In the genomic region with DNA sequence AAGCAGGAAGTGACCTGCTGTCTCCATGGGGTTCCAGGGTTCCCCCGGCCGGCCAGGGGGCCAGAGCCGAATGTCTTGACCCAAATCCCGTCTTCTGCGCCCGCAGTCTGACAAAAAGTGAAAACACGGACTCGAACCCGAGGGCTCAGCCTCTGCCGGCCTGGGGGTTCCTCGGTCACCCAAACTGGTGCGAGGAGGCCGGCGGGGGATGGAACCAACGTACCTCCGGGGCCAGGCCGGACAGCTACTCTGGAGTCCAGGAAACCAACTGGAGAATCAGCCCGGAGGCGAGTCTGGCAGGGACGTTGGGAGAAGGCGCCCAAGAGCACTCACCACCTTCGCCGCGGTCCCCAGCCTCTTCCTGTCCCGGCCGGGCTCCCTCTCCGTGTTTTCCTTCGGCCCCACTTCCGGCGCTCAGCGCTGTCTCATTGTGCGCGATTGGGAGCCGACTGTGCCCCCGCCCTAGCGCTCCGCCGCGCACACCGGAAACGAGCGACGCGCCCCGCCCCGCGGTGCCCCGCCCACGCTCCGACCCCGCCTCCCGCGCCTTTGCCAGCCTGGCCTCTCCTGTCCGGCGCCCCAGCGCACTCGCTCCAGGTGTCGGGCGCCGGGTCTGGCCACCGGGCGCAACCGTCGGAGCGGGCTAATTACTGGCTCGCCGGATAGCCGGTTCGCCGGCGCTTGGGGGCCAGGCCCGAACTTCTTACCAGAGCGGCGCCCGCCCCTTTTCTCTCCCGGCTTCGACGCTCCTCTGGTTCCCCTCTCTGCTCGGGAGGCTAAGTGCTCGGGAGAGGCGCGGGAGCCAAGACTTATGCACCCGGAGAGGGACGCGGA, we compare ENCODE assay signal across 1 cellular context.
TF ChIP-seq lines count a peak whose summit lies in the region.

A gene with protein sequence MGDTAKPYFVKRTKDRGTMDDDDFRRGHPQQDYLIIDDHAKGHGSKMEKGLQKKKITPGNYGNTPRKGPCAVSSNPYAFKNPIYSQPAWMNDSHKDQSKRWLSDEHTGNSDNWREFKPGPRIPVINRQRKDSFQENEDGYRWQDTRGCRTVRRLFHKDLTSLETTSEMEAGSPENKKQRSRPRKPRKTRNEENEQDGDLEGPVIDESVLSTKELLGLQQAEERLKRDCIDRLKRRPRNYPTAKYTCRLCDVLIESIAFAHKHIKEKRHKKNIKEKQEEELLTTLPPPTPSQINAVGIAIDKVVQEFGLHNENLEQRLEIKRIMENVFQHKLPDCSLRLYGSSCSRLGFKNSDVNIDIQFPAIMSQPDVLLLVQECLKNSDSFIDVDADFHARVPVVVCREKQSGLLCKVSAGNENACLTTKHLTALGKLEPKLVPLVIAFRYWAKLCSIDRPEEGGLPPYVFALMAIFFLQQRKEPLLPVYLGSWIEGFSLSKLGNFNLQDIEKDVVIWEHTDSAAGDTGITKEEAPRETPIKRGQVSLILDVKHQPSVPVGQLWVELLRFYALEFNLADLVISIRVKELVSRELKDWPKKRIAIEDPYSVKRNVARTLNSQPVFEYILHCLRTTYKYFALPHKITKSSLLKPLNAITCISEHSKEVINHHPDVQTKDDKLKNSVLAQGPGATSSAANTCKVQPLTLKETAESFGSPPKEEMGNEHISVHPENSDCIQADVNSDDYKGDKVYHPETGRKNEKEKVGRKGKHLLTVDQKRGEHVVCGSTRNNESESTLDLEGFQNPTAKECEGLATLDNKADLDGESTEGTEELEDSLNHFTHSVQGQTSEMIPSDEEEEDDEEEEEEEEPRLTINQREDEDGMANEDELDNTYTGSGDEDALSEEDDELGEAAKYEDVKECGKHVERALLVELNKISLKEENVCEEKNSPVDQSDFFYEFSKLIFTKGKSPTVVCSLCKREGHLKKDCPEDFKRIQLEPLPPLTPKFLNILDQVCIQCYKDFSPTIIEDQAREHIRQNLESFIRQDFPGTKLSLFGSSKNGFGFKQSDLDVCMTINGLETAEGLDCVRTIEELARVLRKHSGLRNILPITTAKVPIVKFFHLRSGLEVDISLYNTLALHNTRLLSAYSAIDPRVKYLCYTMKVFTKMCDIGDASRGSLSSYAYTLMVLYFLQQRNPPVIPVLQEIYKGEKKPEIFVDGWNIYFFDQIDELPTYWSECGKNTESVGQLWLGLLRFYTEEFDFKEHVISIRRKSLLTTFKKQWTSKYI (N-terminal part only) (minus strand): TSS at position 363 of the 834 bp plus-strand sequence. CDS start 1,211 bp downstream, outside the sequence.

TF ChIP-seq in H1, 55 proteins besides CTCF, POLR2A, EP300 and RAD21 (continued from another document):
- TF ChIP-seq, protein P1, sequence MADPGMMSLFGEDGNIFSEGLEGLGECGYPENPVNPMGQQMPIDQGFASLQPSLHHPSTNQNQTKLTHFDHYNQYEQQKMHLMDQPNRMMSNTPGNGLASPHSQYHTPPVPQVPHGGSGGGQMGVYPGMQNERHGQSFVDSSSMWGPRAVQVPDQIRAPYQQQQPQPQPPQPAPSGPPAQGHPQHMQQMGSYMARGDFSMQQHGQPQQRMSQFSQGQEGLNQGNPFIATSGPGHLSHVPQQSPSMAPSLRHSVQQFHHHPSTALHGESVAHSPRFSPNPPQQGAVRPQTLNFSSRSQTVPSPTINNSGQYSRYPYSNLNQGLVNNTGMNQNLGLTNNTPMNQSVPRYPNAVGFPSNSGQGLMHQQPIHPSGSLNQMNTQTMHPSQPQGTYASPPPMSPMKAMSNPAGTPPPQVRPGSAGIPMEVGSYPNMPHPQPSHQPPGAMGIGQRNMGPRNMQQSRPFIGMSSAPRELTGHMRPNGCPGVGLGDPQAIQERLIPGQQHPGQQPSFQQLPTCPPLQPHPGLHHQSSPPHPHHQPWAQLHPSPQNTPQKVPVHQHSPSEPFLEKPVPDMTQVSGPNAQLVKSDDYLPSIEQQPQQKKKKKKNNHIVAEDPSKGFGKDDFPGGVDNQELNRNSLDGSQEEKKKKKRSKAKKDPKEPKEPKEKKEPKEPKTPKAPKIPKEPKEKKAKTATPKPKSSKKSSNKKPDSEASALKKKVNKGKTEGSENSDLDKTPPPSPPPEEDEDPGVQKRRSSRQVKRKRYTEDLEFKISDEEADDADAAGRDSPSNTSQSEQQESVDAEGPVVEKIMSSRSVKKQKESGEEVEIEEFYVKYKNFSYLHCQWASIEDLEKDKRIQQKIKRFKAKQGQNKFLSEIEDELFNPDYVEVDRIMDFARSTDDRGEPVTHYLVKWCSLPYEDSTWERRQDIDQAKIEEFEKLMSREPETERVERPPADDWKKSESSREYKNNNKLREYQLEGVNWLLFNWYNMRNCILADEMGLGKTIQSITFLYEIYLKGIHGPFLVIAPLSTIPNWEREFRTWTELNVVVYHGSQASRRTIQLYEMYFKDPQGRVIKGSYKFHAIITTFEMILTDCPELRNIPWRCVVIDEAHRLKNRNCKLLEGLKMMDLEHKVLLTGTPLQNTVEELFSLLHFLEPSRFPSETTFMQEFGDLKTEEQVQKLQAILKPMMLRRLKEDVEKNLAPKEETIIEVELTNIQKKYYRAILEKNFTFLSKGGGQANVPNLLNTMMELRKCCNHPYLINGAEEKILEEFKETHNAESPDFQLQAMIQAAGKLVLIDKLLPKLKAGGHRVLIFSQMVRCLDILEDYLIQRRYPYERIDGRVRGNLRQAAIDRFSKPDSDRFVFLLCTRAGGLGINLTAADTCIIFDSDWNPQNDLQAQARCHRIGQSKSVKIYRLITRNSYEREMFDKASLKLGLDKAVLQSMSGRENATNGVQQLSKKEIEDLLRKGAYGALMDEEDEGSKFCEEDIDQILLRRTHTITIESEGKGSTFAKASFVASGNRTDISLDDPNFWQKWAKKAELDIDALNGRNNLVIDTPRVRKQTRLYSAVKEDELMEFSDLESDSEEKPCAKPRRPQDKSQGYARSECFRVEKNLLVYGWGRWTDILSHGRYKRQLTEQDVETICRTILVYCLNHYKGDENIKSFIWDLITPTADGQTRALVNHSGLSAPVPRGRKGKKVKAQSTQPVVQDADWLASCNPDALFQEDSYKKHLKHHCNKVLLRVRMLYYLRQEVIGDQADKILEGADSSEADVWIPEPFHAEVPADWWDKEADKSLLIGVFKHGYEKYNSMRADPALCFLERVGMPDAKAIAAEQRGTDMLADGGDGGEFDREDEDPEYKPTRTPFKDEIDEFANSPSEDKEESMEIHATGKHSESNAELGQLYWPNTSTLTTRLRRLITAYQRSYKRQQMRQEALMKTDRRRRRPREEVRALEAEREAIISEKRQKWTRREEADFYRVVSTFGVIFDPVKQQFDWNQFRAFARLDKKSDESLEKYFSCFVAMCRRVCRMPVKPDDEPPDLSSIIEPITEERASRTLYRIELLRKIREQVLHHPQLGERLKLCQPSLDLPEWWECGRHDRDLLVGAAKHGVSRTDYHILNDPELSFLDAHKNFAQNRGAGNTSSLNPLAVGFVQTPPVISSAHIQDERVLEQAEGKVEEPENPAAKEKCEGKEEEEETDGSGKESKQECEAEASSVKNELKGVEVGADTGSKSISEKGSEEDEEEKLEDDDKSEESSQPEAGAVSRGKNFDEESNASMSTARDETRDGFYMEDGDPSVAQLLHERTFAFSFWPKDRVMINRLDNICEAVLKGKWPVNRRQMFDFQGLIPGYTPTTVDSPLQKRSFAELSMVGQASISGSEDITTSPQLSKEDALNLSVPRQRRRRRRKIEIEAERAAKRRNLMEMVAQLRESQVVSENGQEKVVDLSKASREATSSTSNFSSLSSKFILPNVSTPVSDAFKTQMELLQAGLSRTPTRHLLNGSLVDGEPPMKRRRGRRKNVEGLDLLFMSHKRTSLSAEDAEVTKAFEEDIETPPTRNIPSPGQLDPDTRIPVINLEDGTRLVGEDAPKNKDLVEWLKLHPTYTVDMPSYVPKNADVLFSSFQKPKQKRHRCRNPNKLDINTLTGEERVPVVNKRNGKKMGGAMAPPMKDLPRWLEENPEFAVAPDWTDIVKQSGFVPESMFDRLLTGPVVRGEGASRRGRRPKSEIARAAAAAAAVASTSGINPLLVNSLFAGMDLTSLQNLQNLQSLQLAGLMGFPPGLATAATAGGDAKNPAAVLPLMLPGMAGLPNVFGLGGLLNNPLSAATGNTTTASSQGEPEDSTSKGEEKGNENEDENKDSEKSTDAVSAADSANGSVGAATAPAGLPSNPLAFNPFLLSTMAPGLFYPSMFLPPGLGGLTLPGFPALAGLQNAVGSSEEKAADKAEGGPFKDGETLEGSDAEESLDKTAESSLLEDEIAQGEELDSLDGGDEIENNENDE (IDR thresholded peaks at IDR 0.05; ENCODE audit: insufficient replicate concordance, low read length) = no peak
- peak; percentile 32; the same call in 1 of the 2 replicates for TF ChIP-seq MAFK (IDR thresholded peaks at IDR 0.05; ENCODE audit: low read depth, low read length)
- peak; percentile 98 for TF ChIP-seq RBBP5 (IDR thresholded peaks at IDR 0.05; ENCODE audit: borderline replicate concordance, low read depth, low read length)
- peak; percentile 37; the same call in 1 of the 2 replicates for TF ChIP-seq KDM5A (IDR thresholded peaks at IDR 0.05; ENCODE audit: low read length)
- peak; percentile 95 for TF ChIP-seq GABPA (IDR thresholded peaks at IDR 0.05; ENCODE audit: borderline replicate concordance, insufficient read depth, low read length)
- no peak for TF ChIP-seq SP2 (IDR thresholded peaks at IDR 0.05; ENCODE audit: low read length)
- TF ChIP-seq SIX5 (IDR thresholded peaks at IDR 0.05; ENCODE audit: low read depth, low read length) = no peak
- TF ChIP-seq ZNF274 (IDR thresholded peaks at IDR 0.05; ENCODE audit: borderline replicate concordance, extremely low read depth, low read length) = no peak
- TF ChIP-seq RFX5 (IDR thresholded peaks at IDR 0.05; ENCODE audit: borderline replicate concordance, low read depth, low read length) = peak; percentile 56; the same call in 1 of the 2 replicates
- TF ChIP-seq JUN (IDR thresholded peaks at IDR 0.05; ENCODE audit: low read depth, low read length) = no peak
- no peak for TF ChIP-seq SIRT6 (IDR thresholded peaks at IDR 0.05; ENCODE audit: low read length)
- no peak for TF ChIP-seq CHD1 (IDR thresholded peaks at IDR 0.05; ENCODE audit: low read depth, low read length)
